ENCODE assay signal across 17 cellular contexts in the genomic region with DNA sequence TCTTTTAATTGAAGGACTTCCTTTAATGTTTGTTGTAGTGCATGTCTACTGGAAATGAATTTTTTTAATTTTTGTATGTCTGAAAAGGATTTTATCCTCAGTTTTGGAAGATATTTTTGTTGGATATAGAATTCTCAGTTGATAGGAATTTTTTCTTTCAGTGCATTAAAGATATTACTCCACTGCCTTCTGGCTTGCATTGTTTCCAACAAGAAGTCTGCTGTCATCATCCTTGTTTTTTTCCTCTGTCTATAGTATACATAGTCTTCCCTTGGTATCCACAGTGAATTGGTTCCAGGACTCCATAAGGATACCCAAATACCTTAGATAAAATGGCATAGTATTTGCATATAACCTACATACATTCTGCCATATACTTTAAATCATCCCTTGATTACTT.
"Had no signal": no experiment of that assay in that cellular context is flagged by ENCODE, and none has a peak within 500 bp of the region (broad histone marks: within the 10 kb centered on the region; RNA-seq: fewer than 3 reads in every experiment).

No MANE protein-coding gene starts in this region.

- DNase-seq: dorsolateral prefrontal cortex; effector CD4-positive, alpha-beta T cell; gastrocnemius medialis; left ventricle myocardium superior; lower lobe of right lung; naive thymus-derived CD8-positive, alpha-beta T cell; nephron progenitor cell; nucleus accumbens; sigmoid colon; stimulated activated CD4-positive, alpha-beta T cell treated with anti-CD3 and anti-CD28 coated beads, Interleukin-2, amount 100 ng/mL, for 24 hours; stimulated activated CD4-positive, alpha-beta T cell treated with anti-CD3 and anti-CD28 coated beads, Interleukin-4, amount 100 ng/mL, for 24 hours; stimulated activated naive CD4-positive, alpha-beta T cell treated with Interleukin-2 at 50 U/mL for 16 hours; stomach; thyroid gland; trophoblast cell had no signal

- H3K36me3 Mint-ChIP-seq: stimulated activated effector memory CD8-positive, alpha-beta T cell treated with anti-CD3 and anti-CD28 coated beads, Interleukin-12 subunit alpha, Interleukin-12 subunit beta, amount 100 ng/mL, for 72 hours had no signal

- FAIRE-seq: keratinocyte had no signal

- H3K27ac Mint-ChIP-seq: naive thymus-derived CD8-positive, alpha-beta T cell; nephron progenitor cell; stimulated activated effector memory CD8-positive, alpha-beta T cell treated with anti-CD3 and anti-CD28 coated beads, Interleukin-12 subunit alpha, Interleukin-12 subunit beta, amount 100 ng/mL, for 72 hours had no signal

- H3K4me1 Mint-ChIP-seq: naive thymus-derived CD8-positive, alpha-beta T cell; stimulated activated effector memory CD8-positive, alpha-beta T cell treated with anti-CD3 and anti-CD28 coated beads, Interleukin-12 subunit alpha, Interleukin-12 subunit beta, amount 100 ng/mL, for 72 hours had no signal

- H3K4me3 Mint-ChIP-seq: naive thymus-derived CD8-positive, alpha-beta T cell; nephron progenitor cell; stimulated activated effector memory CD8-positive, alpha-beta T cell treated with anti-CD3 and anti-CD28 coated beads, Interleukin-12 subunit alpha, Interleukin-12 subunit beta, amount 100 ng/mL, for 72 hours had no signal

- ATAC-seq: gastrocnemius medialis; left ventricle myocardium superior; lower lobe of right lung; naive thymus-derived CD8-positive, alpha-beta T cell; stimulated activated effector memory CD8-positive, alpha-beta T cell treated with anti-CD3 and anti-CD28 coated beads, Interleukin-12 subunit alpha, Interleukin-12 subunit beta, amount 100 ng/mL, for 72 hours had no signal
